ENCODE assay signal across 8 cellular contexts in the genomic region with DNA sequence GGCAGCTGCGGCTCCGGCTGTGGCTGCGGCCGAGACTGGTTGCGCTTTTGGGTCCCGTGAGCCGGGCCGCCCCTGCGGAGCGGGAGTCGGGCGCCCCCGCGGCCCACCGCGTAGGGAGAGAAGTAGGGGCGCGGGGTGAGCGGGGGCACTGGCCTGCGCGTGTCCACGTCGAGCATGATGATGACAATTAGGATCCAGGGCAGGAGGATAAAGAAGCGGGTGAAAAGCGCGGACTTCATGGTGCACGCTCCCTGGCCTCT. TPM values are rescaled to one million over a fixed set of nuclear protein-coding genes. Genes with fewer than 3 reads are reported as not detected.
A peak's percentile ranks its signal among the peaks of the same experiment; 100 is the strongest.
DNase-seq lines count a peak whose midpoint lies in the region; ATAC-seq, FAIRE-seq and TF ChIP-seq lines count a peak whose summit lies in the region.

No MANE protein-coding gene starts in this region.

- peak overlapping the region; percentile 58 for H2AFZ ChIP-seq in keratinocyte (ENCODE audit: control insufficient read depth, low read length)

- in situ Hi-C loops in transverse colon (cut with MboI; ENCODE audit: low pct_ligation_motif_present in 1 of 4, low pct_unique_long_range_greater_than_20kb in 1 of 4, low sequenced_read_pairs in 3 of 4): no loop called here

- H3K36me3 ChIP-seq in keratinocyte (ENCODE audit: control insufficient read depth in 2 of 2, extremely low read depth in 1 of 2, insufficient read depth in 2 of 2, low read length in 2 of 2): no peaks in the 10 kb centered on the region
- H3K36me3 ChIP-seq in transverse colon: no peaks in the 10 kb centered on the region

- FAIRE-seq in keratinocyte (lab: Jason Lieb, UNC): no peak

- peak overlapping the region; percentile 75 for H3K4me3 Mint-ChIP-seq in activated T-cell treated with anti-CD3 and anti-CD28 coated beads, Interleukin-2, amount 50 U/mL, for 4 hours
- peak overlapping the region; percentile 70 for H3K4me3 Mint-ChIP-seq in activated CD8-positive, alpha-beta T cell treated with anti-CD3 and anti-CD28 coated beads for 36 hours

- peaks cover 10% of the 10 kb centered on the region for H3K4me1 Mint-ChIP-seq in activated T-cell treated with anti-CD3 and anti-CD28 coated beads, Interleukin-2, amount 50 U/mL, for 4 hours (ENCODE audit: low read depth)
- peaks cover 16% of the 10 kb centered on the region for H3K4me1 Mint-ChIP-seq in activated CD8-positive, alpha-beta T cell treated with anti-CD3 and anti-CD28 coated beads for 36 hours (ENCODE audit: low read depth)

- no peaks in the 10 kb centered on the region for H4K20me1 ChIP-seq in keratinocyte (ENCODE audit: control insufficient read depth, extremely low read depth, insufficient read depth, low read length)

- H3K9ac ChIP-seq in keratinocyte (ENCODE audit: control insufficient read depth, extremely low read depth, insufficient read depth, low read length): no peak overlapping the region

- H3K4me1 ChIP-seq in keratinocyte (ENCODE audit: control insufficient read depth, extremely low read depth, insufficient read depth, low read length) (peaks cover 4% of the 10 kb centered on the region), transverse colon (peaks cover 7 to 21% (median 20%) of the 10 kb centered on the region in 4 donors)

- H3K9me3 ChIP-seq in keratinocyte (ENCODE audit: control insufficient read depth, low read depth, low read length) (no peaks in the 10 kb centered on the region), transverse colon (no peaks in the 10 kb centered on the region)

- no peak overlapping the region for H3K27ac ChIP-seq in keratinocyte (ENCODE audit: control insufficient read depth, insufficient read depth, low read length)
- no peak overlapping the region for H3K27ac ChIP-seq in transverse colon

- no peak for TF ChIP-seq EP300 in transverse colon (IDR thresholded peaks at IDR 0.05; ENCODE audit: low read depth)

- peaks cover 54% of the 10 kb centered on the region for H3K27me3 Mint-ChIP-seq in activated T-cell treated with anti-CD3 and anti-CD28 coated beads, Interleukin-2, amount 50 U/mL, for 4 hours (ENCODE audit: low read depth)
- H3K27me3 Mint-ChIP-seq in activated CD8-positive, alpha-beta T cell treated with anti-CD3 and anti-CD28 coated beads for 36 hours: peaks cover 63% of the 10 kb centered on the region

- H3K36me3 Mint-ChIP-seq in activated T-cell treated with anti-CD3 and anti-CD28 coated beads, Interleukin-2, amount 50 U/mL, for 4 hours (ENCODE audit: insufficient read depth): no peaks in the 10 kb centered on the region
- no peaks in the 10 kb centered on the region for H3K36me3 Mint-ChIP-seq in activated CD8-positive, alpha-beta T cell treated with anti-CD3 and anti-CD28 coated beads for 36 hours (ENCODE audit: low read depth)

- intact Hi-C loops in activated CD8-positive, alpha-beta T cell treated with anti-CD3 and anti-CD28 coated beads for 36 hours (cut with micrococcal nuclease): loop anchor here (5.0 kb wide), 1 partner anchor 249 kb away; no protein-coding TSS in a partner anchor
- intact Hi-C loops in transverse colon (cut with DNase I; ENCODE audit: low total_unique reads): no loop called here

- no peaks in the 10 kb centered on the region for H3K9me3 Mint-ChIP-seq in activated T-cell treated with anti-CD3 and anti-CD28 coated beads, Interleukin-2, amount 50 U/mL, for 4 hours
- no peaks in the 10 kb centered on the region for H3K9me3 Mint-ChIP-seq in activated CD8-positive, alpha-beta T cell treated with anti-CD3 and anti-CD28 coated beads for 36 hours

- peaks cover 48% of the 10 kb centered on the region for H3K27me3 ChIP-seq in keratinocyte (ENCODE audit: control insufficient read depth, extremely low read depth, insufficient read depth, low read length)
- H3K27me3 ChIP-seq in transverse colon: peaks cover 76% of the 10 kb centered on the region

- CTCF ChIA-PET in activated CD8-positive, alpha-beta T cell treated with anti-CD3 and anti-CD28 coated beads for 36 hours (lab: Charles Lee): interaction anchor here (0.7 to 4.5 kb wide), 32 partner anchors 11 to 735 kb away, joined by 3 to 42 read pairs (median 4); a partner anchor contains a TSS

- H3K9me1 ChIP-seq in keratinocyte (ENCODE audit: control insufficient read depth, extremely low read depth, insufficient read depth, low read length): no peaks in the 10 kb centered on the region

- no peak for ATAC-seq in activated T-cell treated with anti-CD3 and anti-CD28 coated beads, Interleukin-2, amount 50 U/mL, for 4 hours
- no peak for ATAC-seq in activated CD8-positive, alpha-beta T cell treated with anti-CD3 and anti-CD28 coated beads for 36 hours
- ATAC-seq in HG02852 (IDR thresholded peaks at IDR 0.05; ENCODE audit: unreplicated experiment) (no peak), HG02885 (IDR thresholded peaks at IDR 0.05; ENCODE audit: poor library complexity, unreplicated experiment) (no peak)

- TF ChIP-seq CTCF in activated CD8-positive, alpha-beta T cell treated with anti-CD3 and anti-CD28 coated beads for 36 hours (IDR thresholded peaks at IDR 0.05): peak; percentile 59
- TF ChIP-seq CTCF in keratinocyte (optimal IDR thresholded peaks at IDR 0.05 in 1 of 3, IDR thresholded peaks at IDR 0.05 in 1 of 3, conservative IDR thresholded peaks at IDR 0.05 in 1 of 3; ENCODE audit: extremely low read depth in 1 of 3, insufficient read depth in 2 of 3, low read length in 3 of 3): no peak
- peak in 2 of 5 experiments; percentile 15 to 30 for TF ChIP-seq CTCF in transverse colon (IDR thresholded peaks at IDR 0.05)

- H3K79me2 ChIP-seq in keratinocyte (ENCODE audit: control insufficient read depth, insufficient read depth, low read length): no peaks in the 10 kb centered on the region

- dilution Hi-C loops in keratinocyte (cut with MboI; ENCODE audit: extremely low pct_ligation_motif_present, low sequenced_read_pairs): no loop called here

- no peak for TF ChIP-seq POLR2A in transverse colon (IDR thresholded peaks at IDR 0.05)

- H3K27ac Mint-ChIP-seq in activated CD8-positive, alpha-beta T cell treated with anti-CD3 and anti-CD28 coated beads for 36 hours: no peak overlapping the region

- WGBS in transverse colon (ENCODE audit: low coverage in 1 of 2), 2 donors: 5% methylated on average over 27 of the region's 27 CpGs; no CpG with 5 or more reads in 1 of the 2 donors

- H3K4me3 ChIP-seq in keratinocyte (ENCODE audit: control insufficient read depth in 2 of 3, extremely low read depth in 1 of 3, insufficient read depth in 2 of 3, low read depth in 1 of 3, low read length in 3 of 3): peak overlapping the region; percentile 13 to 55 (median 27)
- H3K4me3 ChIP-seq in transverse colon: peak overlapping the region; percentile 27 to 56 (median 32)

- POLR2A ChIA-PET in activated CD8-positive, alpha-beta T cell treated with anti-CD3 and anti-CD28 coated beads for 36 hours (lab: Charles Lee): no interaction called here

- H3K4me2 ChIP-seq in keratinocyte (ENCODE audit: control insufficient read depth, extremely low read depth, insufficient read depth, low read depth, low read length): peak overlapping the region; percentile 74

- DNase-seq in activated T-cell treated with anti-CD3 and anti-CD28 coated beads, Interleukin-2, amount 50 U/mL, for 4 hours: no peak
- DNase-seq in activated T-cell treated with anti-CD3 and anti-CD28 coated beads, Interleukin-2, amount 50 U/mL, for 48 hours: no peak
- no peak for DNase-seq in activated CD8-positive, alpha-beta T cell treated with anti-CD3 and anti-CD28 coated beads for 36 hours
- DNase-seq in keratinocyte (ENCODE audit: low read depth, low spot score): no peak
- DNase-seq in transverse colon: no peak
- no peak for DNase-seq in RKO (ENCODE audit: low spot score)

RNA-seq across cellular contexts. Expression of a gene that starts 0.7 kb away (rescaled TPM):
- total RNA-seq in activated T-cell treated with anti-CD3 and anti-CD28 coated beads, Interleukin-2, amount 50 U/mL, for 4 hours: under 1 TPM; 0.05 to 0.13 (median 0.08) TPM
- under 1 TPM in 1 of 2 experiments, not detected in 1; 0.04 TPM for total RNA-seq in activated CD8-positive, alpha-beta T cell treated with anti-CD3 and anti-CD28 coated beads for 36 hours
- polyA plus RNA-seq in keratinocyte: 0.01 TPM in 1 of 3 replicates, not detected in the others
- not detected for polyA plus RNA-seq in keratinocyte (2011; ENCODE audit: low read depth)
- 0.02 TPM in 1 of 2 replicates, not detected in the other for polyA plus RNA-seq in keratinocyte (2011; cell fraction: cytosol; rRNA removed)
- not detected in 2 replicates for polyA plus RNA-seq in keratinocyte (2011; cell fraction: nucleus; rRNA removed)
- 0.07 and 0.47 TPM in 2 replicates for polyA plus RNA-seq in keratinocyte (2012; ENCODE audit: low replicate concordance)
- not detected in 3 replicates for polyA minus RNA-seq in keratinocyte
- not detected for polyA minus RNA-seq in keratinocyte (2011; cell fraction: cytosol; rRNA and poly(A)+ RNA removed)
- not detected in 2 replicates for polyA minus RNA-seq in keratinocyte (2011; cell fraction: nucleus; rRNA and poly(A)+ RNA removed)
- total RNA-seq in transverse colon: not detected
